ENCODE assay signal across 35 cellular contexts in the genomic region with DNA sequence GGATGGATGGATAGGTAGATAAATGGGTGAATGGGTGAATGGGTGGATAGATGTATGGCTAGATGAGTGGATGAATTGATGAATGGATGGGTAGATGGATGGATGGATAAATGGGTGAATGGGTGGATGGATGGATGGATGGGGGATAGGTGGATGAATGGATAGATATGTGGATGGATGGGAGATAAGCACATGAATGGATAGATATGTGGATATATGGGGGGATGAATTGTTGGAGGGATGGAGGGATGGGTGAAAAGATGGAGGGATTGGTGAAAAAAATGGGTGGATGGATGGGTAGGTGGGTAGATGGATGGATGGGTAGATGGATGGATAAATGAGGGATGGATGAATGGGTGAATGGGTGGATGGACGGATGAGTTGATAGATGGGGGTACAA.
DNase-seq lines count a peak whose midpoint lies in the region; ATAC-seq, FAIRE-seq and TF ChIP-seq lines count a peak whose summit lies in the region.
"Had no signal": no experiment of that assay in that cellular context is flagged by ENCODE, and none has a peak within 500 bp of the region (broad histone marks: within the 10 kb centered on the region; RNA-seq: fewer than 3 reads in every experiment).

No MANE protein-coding gene starts in this region.

- H2AFZ ChIP-seq in IMR-90 (replicated peaks; ENCODE audit: low read length, poor library complexity) (no peak overlapping the region), K562 (ENCODE audit: low read depth, low read length) (no peak overlapping the region), H1 (ENCODE audit: low read length) (no peak overlapping the region)

- H2BK15ac ChIP-seq in IMR-90 (ENCODE audit: low read depth, low read length), result no peak overlapping the region
- no peak overlapping the region for H2BK15ac ChIP-seq in H1 (ENCODE audit: low read length)

- intact Hi-C loops in IMR-90 (cut with micrococcal nuclease) (no loop called here), K562 (cut with micrococcal nuclease) (no loop called here)

- no peaks in the 10 kb centered on the region for H3K79me1 ChIP-seq in IMR-90 (ENCODE audit: low read depth in 1 of 2, low read length in 2 of 2)
- H3K79me1 ChIP-seq in H1 (ENCODE audit: low read depth, low read length), result no peaks in the 10 kb centered on the region

- H3K9me3 ChIP-seq in HEK293 (ENCODE audit: control insufficient read depth, insufficient read depth, low read depth, low read length) (no peaks in the 10 kb centered on the region), IMR-90 (ENCODE audit: control insufficient read depth, insufficient read depth, low read length) (no peaks in the 10 kb centered on the region), K562 (replicated peaks; ENCODE audit: control insufficient read depth, insufficient read depth, low read depth, low read length) (no peaks in the 10 kb centered on the region), H1 (ENCODE audit: insufficient read depth in 2 of 2, low read depth in 1 of 2, low read length in 1 of 2) (no peaks in the 10 kb centered on the region), MG63 (no peaks in the 10 kb centered on the region)
- H3K9me3 ChIP-seq: A549; BE2C; BLaER1; BLaER1 treated with 17β-estradiol and CSF1 and Interleukin-3, amounts not matched to agents 10 nM and 100 nM; Caco-2 had no signal

- H3K36me3 ChIP-seq in HEK293 (ENCODE audit: control insufficient read depth in 2 of 2, insufficient read depth in 1 of 2, low read length in 2 of 2) (no peaks in the 10 kb centered on the region), IMR-90 (ENCODE audit: control insufficient read depth, insufficient read depth, low read length) (no peaks in the 10 kb centered on the region), K562 (ENCODE audit: control insufficient read depth, insufficient read depth, low read length) (no peaks in the 10 kb centered on the region), H1 (ENCODE audit: control insufficient read depth in 2 of 4, insufficient read depth in 4 of 4, low read length in 3 of 4) (no peaks in the 10 kb centered on the region), MG63 (no peaks in the 10 kb centered on the region)
- H3K36me3 ChIP-seq: BE2C; BLaER1; BLaER1 treated with 17β-estradiol and CSF1 and Interleukin-3, amounts not matched to agents 10 nM and 100 nM had no signal

- H4K8ac ChIP-seq in IMR-90 (ENCODE audit: low read depth in 2 of 2, low read length in 2 of 2) (no peak overlapping the region), H1 (ENCODE audit: extremely low read depth, insufficient read depth, low read length) (no peak overlapping the region)

- POLR2A ChIA-PET in HEK293 (lab: Yijun Ruan, JAX) (no interaction called here), IMR-90 (lab: Charles Lee; ENCODE audit: unreplicated experiment) (no interaction called here), K562 (lab: Yijun Ruan, JAX) (no interaction called here), H1 (lab: Charles Lee; ENCODE audit: partially characterized antibody) (no interaction called here)

- H4K20me1 ChIP-seq in IMR-90 (ENCODE audit: insufficient read depth, low read length) (no peaks in the 10 kb centered on the region), K562 (replicated peaks; ENCODE audit: control insufficient read depth, insufficient read depth, low read length) (no peaks in the 10 kb centered on the region), H1 (replicated peaks in 1 of 2; ENCODE audit: control insufficient read depth in 1 of 2, insufficient read depth in 2 of 2, low read length in 2 of 2) (no peaks in the 10 kb centered on the region)
- H4K20me1 ChIP-seq: BLaER1; BLaER1 treated with 17β-estradiol and CSF1 and Interleukin-3, amounts not matched to agents 10 nM and 100 nM had no signal

- no peak overlapping the region for H2AK5ac ChIP-seq in IMR-90 (ENCODE audit: low read depth, low read length)
- H2AK5ac ChIP-seq in H1 (ENCODE audit: low read depth, low read length), result no peak overlapping the region

- peaks cover 7% of the 10 kb centered on the region; the same call in 1 of the 2 replicates for H3K23me2 ChIP-seq in H1 (ENCODE audit: low read depth, low read length)

- FAIRE-seq in K562 (lab: Jason Lieb, UNC) (no peak), H1 (lab: Jason Lieb, UNC) (no peak)
- FAIRE-seq: A204.1, A549, D721Med had no signal

- no peak overlapping the region for H2AK9ac ChIP-seq in IMR-90 (replicated peaks; ENCODE audit: low read depth, low read length, poor library complexity)

- no peak overlapping the region for H3K4me3 ChIP-seq in HEK293 (ENCODE audit: low read depth, low read length)
- no peak overlapping the region for H3K4me3 ChIP-seq in IMR-90 (ENCODE audit: insufficient read depth, low read depth, low read length)
- no peak overlapping the region for H3K4me3 ChIP-seq in K562
- no peak overlapping the region for H3K4me3 ChIP-seq in H1 (ENCODE audit: extremely low read depth in 1 of 4, insufficient read depth in 2 of 4, low read depth in 3 of 4, low read length in 4 of 4)
- no peak overlapping the region for H3K4me3 ChIP-seq in MG63
- H3K4me3 ChIP-seq: A549; BLaER1; BLaER1 treated with 17β-estradiol and CSF1 and Interleukin-3, amounts not matched to agents 10 nM and 100 nM had no signal

- H2BK20ac ChIP-seq in IMR-90 (ENCODE audit: low read depth, low read length) (no peak overlapping the region), H1 (ENCODE audit: low read length) (no peak overlapping the region)

- WGBS in IMR-90 (ENCODE audit: extremely low coverage in 2 of 2, insufficient read length in 1 of 2), 2 experiments, result 50 to 100% methylated on average over 1 of the region's 1 CpG
- 0% methylated on average over 1 of the region's 1 CpG for WGBS in K562 (ENCODE audit: insufficient coverage, low coverage, missing lambda C conversion rate)
- 89 to 100% methylated on average over 1 of the region's 1 CpG for WGBS in H1 (ENCODE audit: extremely low coverage in 1 of 2, insufficient coverage in 1 of 2, insufficient read length in 1 of 2, insufficient replicate concordance in 2 of 2, low coverage in 1 of 2, low lambda C conversion rate in 2 of 2, missing lambda C conversion rate in 1 of 2), 2 experiments

- TF ChIP-seq EP300 in K562 (IDR thresholded peaks at IDR 0.05; ENCODE audit: low read length) (no peak), H1 (IDR thresholded peaks at IDR 0.05; ENCODE audit: borderline replicate concordance in 1 of 2, low read depth in 2 of 2, low read length in 2 of 2) (no peak)

- H3K4me1 ChIP-seq in HEK293 (ENCODE audit: control insufficient read depth, insufficient read depth, low read length) (no peaks in the 10 kb centered on the region), IMR-90 (ENCODE audit: control insufficient read depth, insufficient read depth, low read length) (no peaks in the 10 kb centered on the region), K562 (replicated peaks in 1 of 2; ENCODE audit: control insufficient read depth in 2 of 2, insufficient read depth in 2 of 2, low read length in 2 of 2) (no peaks in the 10 kb centered on the region), H1 (replicated peaks in 1 of 4; ENCODE audit: control insufficient read depth in 3 of 4, insufficient read depth in 4 of 4, low read length in 3 of 4) (no peaks in the 10 kb centered on the region)
- H3K4me1 ChIP-seq: A549; BE2C; BLaER1; BLaER1 treated with 17β-estradiol and CSF1 and Interleukin-3, amounts not matched to agents 10 nM and 100 nM had no signal

- H3K79me2 ChIP-seq in K562 (ENCODE audit: control insufficient read depth, insufficient read depth, low read length) (no peaks in the 10 kb centered on the region), H1 (ENCODE audit: control insufficient read depth in 1 of 2, insufficient read depth in 2 of 2, low read length in 2 of 2) (no peaks in the 10 kb centered on the region)

- H4K91ac ChIP-seq in IMR-90 (ENCODE audit: insufficient read depth, low read depth, low read length) (no peak overlapping the region), H1 (replicated peaks; ENCODE audit: insufficient read length, low read length) (no peak overlapping the region)

- DNase-seq in IMR-90 (no peak), K562 (ENCODE audit: extremely low read depth in 1 of 4, low spot score in 3 of 4) (no peak), H1 (ENCODE audit: low read depth in 1 of 2, low spot score in 2 of 2) (no peak), NCI-H526 treated with DMSO at 0.1 percent for 48 hours (lab: John Stamatoyannopoulos, UW) (no peak), MG63 (no peak)
- DNase-seq: 8988T; ACHN; AML-193; BE2C; C1 segment of cervical spinal cord; Caco-2; Calu3; CD4-positive, alpha-beta memory T cell; CD4-positive, alpha-beta T cell; CD4-positive, CD25-positive, alpha-beta regulatory T cell; CD8-positive, alpha-beta memory T cell; CD8-positive, alpha-beta T cell; COR-L47; DMS 273 treated with DMSO at 0.1 percent for 48 hours; DMS153; DMS53; DMS79; DMS79 treated with DMSO at 0.1 percent for 48 hours; DND-41; EL had no signal

- H4K5ac ChIP-seq in IMR-90 (ENCODE audit: low read depth, low read length) (no peak overlapping the region), H1 (ENCODE audit: insufficient read length, low read depth, low read length) (no peak overlapping the region)

- no peak overlapping the region for H3K4me2 ChIP-seq in IMR-90 (ENCODE audit: low read depth, low read length)
- no peak overlapping the region for H3K4me2 ChIP-seq in K562 (ENCODE audit: insufficient read depth, low read length)
- no peak overlapping the region for H3K4me2 ChIP-seq in H1 (ENCODE audit: insufficient read depth in 1 of 2, low read depth in 2 of 2, low read length in 2 of 2)
- H3K4me2 ChIP-seq: A549; BLaER1; BLaER1 treated with 17β-estradiol and CSF1 and Interleukin-3, amounts not matched to agents 10 nM and 100 nM had no signal

- H3K27me3 ChIP-seq in IMR-90 (ENCODE audit: control insufficient read depth, insufficient read depth, low read length) (peaks cover 10% of the 10 kb centered on the region; the same call in 1 of the 2 replicates), K562 (ENCODE audit: control insufficient read depth in 2 of 2, insufficient read depth in 2 of 2, low read length in 2 of 2) (peaks cover 3 to 10% of the 10 kb centered on the region in 2 experiments; a peak in 3 of 5 replicates), H1 (replicated peaks in 1 of 4; ENCODE audit: control insufficient read depth in 3 of 4, extremely low read depth in 1 of 4, insufficient read depth in 3 of 4, low read length in 3 of 4) (no peaks in the 10 kb centered on the region), MG63 (no peaks in the 10 kb centered on the region)
- H3K27me3 ChIP-seq: BE2C; BLaER1; BLaER1 treated with 17β-estradiol and CSF1 and Interleukin-3, amounts not matched to agents 10 nM and 100 nM had no signal

- H3K27ac ChIP-seq in HEK293 (ENCODE audit: extremely low read depth, low read depth, low read length) (no peak overlapping the region), IMR-90 (ENCODE audit: insufficient read depth, low read length) (no peak overlapping the region), K562 (ENCODE audit: extremely low read depth, low read depth, low read length) (no peak overlapping the region), H1 (ENCODE audit: low read depth, low read length) (no peak overlapping the region)
- H3K27ac ChIP-seq: 22Rv1; A549; BLaER1; BLaER1 treated with 17β-estradiol and CSF1 and Interleukin-3, amounts not matched to agents 10 nM and 100 nM; C4-2B had no signal

- H2BK120ac ChIP-seq in IMR-90 (ENCODE audit: low read depth, low read length) (no peak overlapping the region), H1 (replicated peaks; ENCODE audit: low read depth, low read length) (no peak overlapping the region)

- no peak overlapping the region for H2BK12ac ChIP-seq in H1 (ENCODE audit: low read depth, low read length)

- H3K4ac ChIP-seq in IMR-90 (ENCODE audit: low read depth, low read length) (no peak overlapping the region), H1 (replicated peaks; ENCODE audit: insufficient read length, low read depth, low read length) (no peak overlapping the region)

- BruUV-seq in IMR-90 (replicated peaks; lab: Mats Ljungman, UMichigan), result no TSS peak
- BruUV-seq in K562 (replicated peaks; lab: Mats Ljungman, UMichigan), result no TSS peak

- dilution Hi-C loops in IMR-90 (cut with HindIII; ENCODE audit: low sequenced_read_pairs, unreplicated experiment), result no loop called here

- H2BK5ac ChIP-seq in IMR-90 (ENCODE audit: low read depth, low read length, poor library complexity, severe bottlenecking) (peak overlapping the region; percentile 22), H1 (ENCODE audit: low read depth, low read length) (no peak overlapping the region)

- H3K56ac ChIP-seq in IMR-90 (ENCODE audit: extremely low read depth, insufficient read depth, low read length) (no peak overlapping the region), H1 (replicated peaks; ENCODE audit: insufficient read length, low read depth, low read length) (peak overlapping the region; percentile 91)

- in situ Hi-C loops in IMR-90 (cut with MboI; ENCODE audit: low sequenced_read_pairs) (no loop called here), K562 (cut with MboI) (no loop called here)

- H3K14ac ChIP-seq in IMR-90 (replicated peaks; ENCODE audit: low read depth, low read length) (no peak overlapping the region), H1 (ENCODE audit: insufficient read length) (no peak overlapping the region)

- TF ChIP-seq CTCF in HEK293 (tag by site-specific recombination; IDR thresholded peaks at IDR 0.05), result no peak
- TF ChIP-seq CTCF in IMR-90 (conservative IDR thresholded peaks at IDR 0.05; ENCODE audit: low read depth, low read length), result no peak
- TF ChIP-seq CTCF in K562 (IDR thresholded peaks at IDR 0.05 in 2 of 3, conservative IDR thresholded peaks at IDR 0.05 in 1 of 3; ENCODE audit: insufficient read depth in 2 of 3, low read depth in 1 of 3, low read length in 3 of 3), result no peak
- TF ChIP-seq CTCF in H1 (IDR thresholded peaks at IDR 0.05; ENCODE audit: control extremely low read depth in 1 of 3, insufficient read depth in 1 of 3, low read depth in 1 of 3, low read length in 3 of 3), result no peak

- H3K18ac ChIP-seq in IMR-90 (ENCODE audit: low read depth, low read length) (no peak overlapping the region), H1 (ENCODE audit: extremely low read depth, low read length) (no peak overlapping the region)

- TF ChIP-seq POLR2A in IMR-90 (IDR thresholded peaks at IDR 0.05; ENCODE audit: low read depth, low read length) (no peak), K562 (conservative IDR thresholded peaks at IDR 0.05) (no peak), H1 (IDR thresholded peaks at IDR 0.05; ENCODE audit: control extremely low read depth in 1 of 2, low read depth in 2 of 2, low read length in 2 of 2) (no peak)

- CTCF ChIA-PET in HEK293 (lab: Yijun Ruan, JAX), result no interaction called here
- CTCF ChIA-PET in IMR-90 (lab: Yijun Ruan, JAX), result no interaction called here
- CTCF ChIA-PET in K562 (lab: Yijun Ruan, JAX; ENCODE audit: low intra/inter-chr PET ratio), result no interaction called here
- CTCF ChIA-PET in H1 (lab: Charles Lee; ENCODE audit: partially characterized antibody), result no interaction called here

- TF ChIP-seq RAD21 in IMR-90 (IDR thresholded peaks at IDR 0.05; ENCODE audit: low read length) (no peak), K562 (CRISPR knock-in tag; conservative IDR thresholded peaks at IDR 0.05 in 1 of 2, IDR thresholded peaks at IDR 0.05 in 1 of 2) (no peak), H1 (IDR thresholded peaks at IDR 0.05 in 1 of 2, conservative IDR thresholded peaks at IDR 0.05 in 1 of 2; ENCODE audit: low read depth in 2 of 2, low read length in 2 of 2) (no peak)

- no peak overlapping the region for H3K23ac ChIP-seq in IMR-90 (ENCODE audit: low read depth, low read length)
- no peak overlapping the region for H3K23ac ChIP-seq in H1 (ENCODE audit: insufficient read length)

- H3K9me1 ChIP-seq in IMR-90 (ENCODE audit: insufficient read depth, low read length) (no peaks in the 10 kb centered on the region), K562 (ENCODE audit: control insufficient read depth, insufficient read depth, low read length) (no peaks in the 10 kb centered on the region)

- H3K9ac ChIP-seq in IMR-90 (ENCODE audit: low read depth, low read length) (no peak overlapping the region), K562 (ENCODE audit: insufficient read depth in 1 of 2, low read depth in 2 of 2, low read length in 2 of 2) (no peak overlapping the region), H1 (replicated peaks in 1 of 4; ENCODE audit: extremely low read depth in 1 of 4, low read depth in 3 of 4, low read length in 3 of 4) (no peak overlapping the region)
- H3K9ac ChIP-seq: BLaER1; BLaER1 treated with 17β-estradiol and CSF1 and Interleukin-3, amounts not matched to agents 10 nM and 100 nM had no signal

- ATAC-seq in IMR-90 (ENCODE audit: low read depth) (no peak), K562 (no peak), HG02610 (IDR thresholded peaks at IDR 0.05; ENCODE audit: unreplicated experiment) (no peak), HG03565 (IDR thresholded peaks at IDR 0.05; ENCODE audit: unreplicated experiment) (no peak)
- ATAC-seq: A549; CD8-positive, alpha-beta T cell had no signal
